ENCODE assay signal across 1 cellular context in genomic region chr11:118820412-118821357, GRCh38.
TF ChIP-seq lines count a peak whose summit lies in the region.

No MANE protein-coding gene starts in this region.

TF ChIP-seq in SK-N-SH, 30 proteins besides CTCF, POLR2A, EP300 and RAD21 (continued from another document):
- TF ChIP-seq ZBTB33 (IDR thresholded peaks at IDR 0.05; ENCODE audit: borderline replicate concordance, low read depth) = no peak
- no peak for TF ChIP-seq RCOR1 (IDR thresholded peaks at IDR 0.05; ENCODE audit: low read length)
- no peak for TF ChIP-seq NRF1 (IDR thresholded peaks at IDR 0.05; ENCODE audit: low read depth, low read length)
- TF ChIP-seq SMC3 (IDR thresholded peaks at IDR 0.05; ENCODE audit: low read depth, low read length) = no peak
- no peak for TF ChIP-seq GATA2 (CRISPR knock-in tag; IDR thresholded peaks at IDR 0.05)
- no peak for TF ChIP-seq RXRA (IDR thresholded peaks at IDR 0.05; ENCODE audit: borderline replicate concordance, low read depth)
- no peak for TF ChIP-seq USF1 (IDR thresholded peaks at IDR 0.05; ENCODE audit: borderline replicate concordance, low read depth)
- TF ChIP-seq JUND (IDR thresholded peaks at IDR 0.05) = no peak
- TF ChIP-seq TCF12 (IDR thresholded peaks at IDR 0.05) = no peak
- no peak for TF ChIP-seq EZH2phosphoT487 (IDR thresholded peaks at IDR 0.05; ENCODE audit: borderline replicate concordance, low read depth)
- TF ChIP-seq USF2 (IDR thresholded peaks at IDR 0.05; ENCODE audit: borderline replicate concordance, low read depth, low read length) = no peak
- no peak for TF ChIP-seq GABPA (IDR thresholded peaks at IDR 0.05; ENCODE audit: low read depth)
